Comparison of ENCODE assay signal across 1 cellular context in genomic region chr1:183588827-183589226, GRCh38.
TF ChIP-seq lines count a peak whose summit lies in the region.

No MANE protein-coding gene starts in this region.

TF ChIP-seq in liver, 16 proteins besides CTCF, POLR2A, EP300 and RAD21 (continued from another document):
- TF ChIP-seq MAX (IDR thresholded peaks at IDR 0.05) (no peak), EGR1 (IDR thresholded peaks at IDR 0.05; ENCODE audit: low read depth in 2 of 2) (no peak), TAF1 (conservative IDR thresholded peaks at IDR 0.05) (no peak), ATF3 (IDR thresholded peaks at IDR 0.05) (no peak), NR2F2 (IDR thresholded peaks at IDR 0.05) (no peak), HNF4A (conservative IDR thresholded peaks at IDR 0.05) (no peak)
